17 cellular contexts compared by ENCODE assay signal in genomic region chr6:1200706-1201105, GRCh38.
DNase-seq lines count a peak whose midpoint lies in the region; ATAC-seq lines count a peak whose summit lies in the region.
"Had no signal": no experiment of that assay in that cellular context is flagged by ENCODE, and none has a peak within 500 bp of the region (broad histone marks: within the 10 kb centered on the region; RNA-seq: fewer than 3 reads in every experiment).

No MANE protein-coding gene starts in this region.

- ATAC-seq in right cardiac atrium: no peak
- ATAC-seq in GM18517 (IDR thresholded peaks at IDR 0.05; ENCODE audit: unreplicated experiment): no peak
- ATAC-seq: effector memory CD8-positive, alpha-beta T cell; left lobe of liver had no signal

- H3K4me1 ChIP-seq in right cardiac atrium (ENCODE audit: control insufficient read depth, insufficient read depth, low read length): no peaks in the 10 kb centered on the region

- H3K9me3 ChIP-seq in right cardiac atrium (ENCODE audit: control insufficient read depth, low read length): no peaks in the 10 kb centered on the region
- H3K9me3 ChIP-seq: Caco-2 had no signal

- H3K4me3 ChIP-seq in right cardiac atrium (ENCODE audit: low read length): no peak overlapping the region

- 90% methylated on average over 11 of the region's 11 CpGs for WGBS in right cardiac atrium

- no peaks in the 10 kb centered on the region for H3K27me3 ChIP-seq in right cardiac atrium (ENCODE audit: control insufficient read depth, insufficient read depth)

- intact Hi-C loops in right cardiac atrium (cut with DNase I): no loop called here

- H3K27ac ChIP-seq in right cardiac atrium (ENCODE audit: low read length): no peak overlapping the region

- DNase-seq in AG20443 (ENCODE audit: low spot score) (peak; percentile 76), HT1080 (ENCODE audit: low read depth) (peak; percentile 77), dedifferentiated amniotic fluid mesenchymal stem cell (ENCODE audit: extremely low spot score) (peak; percentile 96), myocyte (ENCODE audit: low read depth) (peak; percentile 52), right cardiac atrium (no peak)
- no peak for DNase-seq in stimulated activated CD8-positive, alpha-beta memory T cell treated with anti-CD3 and anti-CD28 coated beads, Interleukin-4, amount 100 ng/mL, for 48 hours
- DNase-seq in activated effector memory CD4-positive, alpha-beta T cell treated with anti-CD3 and anti-CD28 coated beads, Interleukin-2, amount 50 U/mL, for 16 hours: no peak
- DNase-seq: AML-193; effector memory CD8-positive, alpha-beta T cell; H7; NCI-H187 treated with DMSO at 0.1 percent for 48 hours; NCI-H524; SIG-M5; small intestine had no signal

Comparison
In these comparisons a context has a peak if more than half of its experiments do, and no peak if none do; other contexts are left out.
1. DNase-seq: peak in AG20443 (single experiment), HT1080 (single experiment), dedifferentiated amniotic fluid mesenchymal stem cell (single experiment) and myocyte (single experiment); none in right cardiac atrium (0 of 3), stimulated activated CD8-positive, alpha-beta memory T cell treated with anti-CD3 and anti-CD28 coated beads, Interleukin-4, amount 100 ng/mL, for 48 hours (single experiment) and activated effector memory CD4-positive, alpha-beta T cell treated with anti-CD3 and anti-CD28 coated beads, Interleukin-2, amount 50 U/mL, for 16 hours (single experiment).